8 cellular contexts compared by ENCODE assay signal in genomic region chr20:4949833-4950178, GRCh38. TPM values are rescaled to one million over a fixed set of nuclear protein-coding genes. Genes with fewer than 3 reads are reported as not detected.
A peak's percentile ranks its signal among the peaks of the same experiment; 100 is the strongest.
DNase-seq lines count a peak whose midpoint lies in the region; ATAC-seq, FAIRE-seq and TF ChIP-seq lines count a peak whose summit lies in the region.

No MANE protein-coding gene starts in this region.

- no peak for FAIRE-seq in pancreas (lab: Jason Lieb, UNC)

- H3K4me3 ChIP-seq in fibroblast of pulmonary artery (replicated peaks; ENCODE audit: low read depth, low read length) (no peak overlapping the region), pancreas (no peak overlapping the region)

- H3K4me1 Mint-ChIP-seq in activated CD4-positive, alpha-beta memory T cell treated with anti-CD3 and anti-CD28 coated beads, Interleukin-2, amount 10 ng/mL, durations not matched to agents 7 days and 5 days, result peaks cover 32% of the 10 kb centered on the region

- peaks cover 14% of the 10 kb centered on the region for H3K36me3 Mint-ChIP-seq in activated CD4-positive, alpha-beta memory T cell treated with anti-CD3 and anti-CD28 coated beads, Interleukin-2, amount 10 ng/mL, durations not matched to agents 7 days and 5 days (ENCODE audit: low read depth)

- intact Hi-C loops in pancreas (cut with DNase I), result loop anchor here in 1 of 3 donors (5.0 kb wide), 1 partner anchor 183 kb away; no protein-coding TSS in a partner anchor

- peak; percentile 63 for ATAC-seq in GM18502 (IDR thresholded peaks at IDR 0.05; ENCODE audit: poor library complexity, unreplicated experiment)
- ATAC-seq in pancreas, result peak; percentile 64 to 84 (median 76)

- DNase-seq in AG20443 (ENCODE audit: low spot score) (peak; percentile 74), HuH-7 (ENCODE audit: low spot score) (peak; percentile 66), fibroblast of pulmonary artery (ENCODE audit: low read depth) (peak; percentile 70), pancreas (no peak), NCI-H2081 (lab: John Stamatoyannopoulos, UW) (no peak), COLO668 (lab: John Stamatoyannopoulos, UW; ENCODE audit: unreplicated experiment) (no peak)
- peak; percentile 38 for DNase-seq in activated CD4-positive, alpha-beta memory T cell treated with anti-CD3 and anti-CD28 coated beads, Interleukin-2, amount 10 ng/mL, durations not matched to agents 7 days and 5 days

- no peaks in the 10 kb centered on the region for H3K9me3 ChIP-seq in pancreas

- H3K9me3 Mint-ChIP-seq in activated CD4-positive, alpha-beta memory T cell treated with anti-CD3 and anti-CD28 coated beads, Interleukin-2, amount 10 ng/mL, durations not matched to agents 7 days and 5 days, result peaks cover 4% of the 10 kb centered on the region

- CTCF ChIA-PET in activated CD4-positive, alpha-beta memory T cell treated with anti-CD3 and anti-CD28 coated beads, Interleukin-2, amount 10 ng/mL, durations not matched to agents 7 days and 5 days (lab: Charles Lee), result interaction anchor here (0.6 to 2.2 kb wide), 13 partner anchors 10 to 336 kb away, joined by 3 to 11 read pairs (median 3); no protein-coding TSS in a partner anchor

- H3K27me3 Mint-ChIP-seq in activated CD4-positive, alpha-beta memory T cell treated with anti-CD3 and anti-CD28 coated beads, Interleukin-2, amount 10 ng/mL, durations not matched to agents 7 days and 5 days, result no peaks in the 10 kb centered on the region

- peak overlapping the region; percentile 36 for H3K27ac Mint-ChIP-seq in activated CD4-positive, alpha-beta memory T cell treated with anti-CD3 and anti-CD28 coated beads, Interleukin-2, amount 10 ng/mL, durations not matched to agents 7 days and 5 days

- TF ChIP-seq CTCF in fibroblast of pulmonary artery (IDR thresholded peaks at IDR 0.05; ENCODE audit: low read length, missing control alignments) (peak; percentile 63), pancreas (IDR thresholded peaks at IDR 0.05) (peak in 2 of 4 donors; percentile 21 to 31)

- POLR2A ChIA-PET in activated CD4-positive, alpha-beta memory T cell treated with anti-CD3 and anti-CD28 coated beads, Interleukin-2, amount 10 ng/mL, durations not matched to agents 7 days and 5 days (lab: Charles Lee), result interaction anchor here (1.1 to 3.0 kb wide), 2 partner anchors 136 to 190 kb away, joined by 3 to 9 read pairs; no protein-coding TSS in a partner anchor

- no peaks in the 10 kb centered on the region for H3K36me3 ChIP-seq in pancreas

- no peaks in the 10 kb centered on the region for H3K27me3 ChIP-seq in pancreas

- peak overlapping the region; percentile 64 for H3K4me3 Mint-ChIP-seq in activated CD4-positive, alpha-beta memory T cell treated with anti-CD3 and anti-CD28 coated beads, Interleukin-2, amount 10 ng/mL, durations not matched to agents 7 days and 5 days

- no peak overlapping the region for H3K27ac ChIP-seq in pancreas

- H3K4me1 ChIP-seq in pancreas, result no peaks in the 10 kb centered on the region

- WGBS in pancreas, 2 donors, result 60 to 67% methylated on average over 6 of the region's 6 CpGs

RNA-seq across cellular contexts. Expression of gene SLC23A2, which starts 51.5 kb away (rescaled TPM):
- 10 to 100 TPM; 12.9 to 14.1 TPM for total RNA-seq in activated CD4-positive, alpha-beta memory T cell treated with anti-CD3 and anti-CD28 coated beads, Interleukin-2, amount 10 ng/mL, durations not matched to agents 7 days and 5 days
- total RNA-seq in pancreas, result 1 to 10 TPM; 6.2 to 9.9 (median 8.8) TPM
- polyA plus RNA-seq in pancreas, result 10 to 100 TPM in 1 of 2 donors, 1 to 10 TPM in 1; 4.3 to 12.9 TPM

Comparison
In these comparisons a context has a peak if more than half of its experiments do, and no peak if none do; other contexts are left out.
1. DNase-seq: peak in AG20443 (single experiment), HuH-7 (single experiment), activated CD4-positive, alpha-beta memory T cell treated with anti-CD3 and anti-CD28 coated beads, Interleukin-2, amount 10 ng/mL, durations not matched to agents 7 days and 5 days (single experiment) and fibroblast of pulmonary artery (single experiment); none in pancreas (0 of 6), NCI-H2081 (0 of 2) and COLO668 (single experiment).